Comparison of ENCODE assay signal across 8 cellular contexts in the genomic region with DNA sequence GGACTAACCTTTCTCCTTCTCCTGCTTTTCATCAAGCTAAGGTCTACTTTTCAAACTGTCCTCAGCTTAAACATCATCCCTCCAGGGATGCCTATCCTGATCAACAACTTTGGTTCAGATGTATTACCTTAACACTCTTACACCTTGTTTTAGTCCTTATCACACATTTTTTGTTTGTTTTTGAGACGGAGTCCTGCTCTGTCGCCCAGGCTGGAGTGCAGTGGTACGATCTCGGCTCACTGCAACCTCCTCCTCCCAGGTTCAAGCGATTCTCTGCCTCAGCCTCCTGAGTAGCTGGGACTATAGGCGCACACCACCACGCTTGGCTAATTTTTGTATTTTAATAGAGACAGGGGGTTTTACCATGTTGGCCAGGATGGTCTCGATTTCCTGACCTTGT. TPM values are rescaled to one million over a fixed set of nuclear protein-coding genes. Genes with fewer than 3 reads are reported as not detected.
DNase-seq lines count a peak whose midpoint lies in the region; ATAC-seq and TF ChIP-seq lines count a peak whose summit lies in the region.
"Not testable (repeated sequence)": the region's sequence is repeated elsewhere in the genome, so short reads cannot be mapped to it uniquely, and the experiment has no call there.

No MANE protein-coding gene starts in this region.

- peaks cover 21% of the 10 kb centered on the region for H3K36me3 Mint-ChIP-seq in activated CD4-positive, alpha-beta T cell treated with anti-CD3 and anti-CD28 coated beads, Interleukin-2, amount 10 ng/mL, durations not matched to agents 7 days and 5 days (ENCODE audit: low read depth)
- H3K36me3 Mint-ChIP-seq in brain, result peaks cover 30% of the 10 kb centered on the region

- H3K27ac Mint-ChIP-seq in activated CD4-positive, alpha-beta T cell treated with anti-CD3 and anti-CD28 coated beads, Interleukin-2, amount 10 ng/mL, durations not matched to agents 7 days and 5 days, result peak overlapping the region; percentile 95
- H3K27ac Mint-ChIP-seq in brain, result peak overlapping the region; percentile 71 to 99 (median 98)

- H3K27me3 Mint-ChIP-seq in activated CD4-positive, alpha-beta T cell treated with anti-CD3 and anti-CD28 coated beads, Interleukin-2, amount 10 ng/mL, durations not matched to agents 7 days and 5 days, result not testable (repeated sequence)
- peaks cover 10% of the 10 kb centered on the region for H3K27me3 Mint-ChIP-seq in brain

- H2BK15ac ChIP-seq in mesendoderm (replicated peaks; ENCODE audit: low read depth), result not testable (repeated sequence)

- H3K79me1 ChIP-seq in mesendoderm (ENCODE audit: low read length), result not testable (repeated sequence)

- H3K9me3 Mint-ChIP-seq in activated CD4-positive, alpha-beta T cell treated with anti-CD3 and anti-CD28 coated beads, Interleukin-2, amount 10 ng/mL, durations not matched to agents 7 days and 5 days; brain: not testable (repeated sequence)

- peaks cover 32% of the 10 kb centered on the region for H3K4me1 Mint-ChIP-seq in activated CD4-positive, alpha-beta T cell treated with anti-CD3 and anti-CD28 coated beads, Interleukin-2, amount 10 ng/mL, durations not matched to agents 7 days and 5 days
- H3K4me1 Mint-ChIP-seq in brain, result peaks cover 35% of the 10 kb centered on the region

- not testable (repeated sequence) for H3K56ac ChIP-seq in mesendoderm (ENCODE audit: low read length)

- H3K27ac ChIP-seq in mesendoderm (ENCODE audit: low read depth, low read length); upper lobe of right lung: not testable (repeated sequence)
- H3K27ac ChIP-seq in psoas muscle, result peak overlapping the region; percentile 88

- H3K9ac ChIP-seq in mesendoderm (ENCODE audit: low read length), result peak overlapping the region; percentile 72

- H4K8ac ChIP-seq in mesendoderm (ENCODE audit: low read depth, low read length), result not testable (repeated sequence)

- H3K27me3 ChIP-seq in GM06990 (replicated peaks; ENCODE audit: control insufficient read depth, insufficient read depth, low read length); mesendoderm (ENCODE audit: insufficient read depth, low read length, poor library complexity); psoas muscle (ENCODE audit: insufficient read depth in 3 of 3, low read length in 2 of 3); upper lobe of right lung: not testable (repeated sequence)

- H3K79me2 ChIP-seq in mesendoderm (ENCODE audit: control insufficient read depth, insufficient read depth, low read length), result peaks cover 12% of the 10 kb centered on the region

- not testable (repeated sequence) for H3K4me2 ChIP-seq in mesendoderm (ENCODE audit: low read length)

- H3K9me3 ChIP-seq in psoas muscle, upper lobe of right lung: not testable (repeated sequence)

- not testable (repeated sequence) for H3K36me3 ChIP-seq in GM06990 (ENCODE audit: control insufficient read depth, insufficient read depth, low read length); mesendoderm (ENCODE audit: control insufficient read depth, insufficient read depth, low read length)
- H3K36me3 ChIP-seq in psoas muscle (ENCODE audit: insufficient read depth in 1 of 2, low read depth in 1 of 2) (peaks cover 4 to 27% of the 10 kb centered on the region in 2 donors), upper lobe of right lung (peaks cover 22% of the 10 kb centered on the region)

- peak overlapping the region; percentile 91 for H3K4me3 ChIP-seq in GM06990 (replicated peaks; ENCODE audit: low read depth, low read length)
- H3K4me3 ChIP-seq in NB4 (ENCODE audit: low read depth, low read length), result peak overlapping the region; percentile 96
- H3K4me3 ChIP-seq in fibroblast of mammary gland (ENCODE audit: control insufficient read depth, low read depth, low read length), result peak overlapping the region; percentile 79
- H3K4me3 ChIP-seq in mesendoderm (ENCODE audit: low read length), result not testable (repeated sequence)
- peak overlapping the region; percentile 75 for H3K4me3 ChIP-seq in psoas muscle
- peak overlapping the region; percentile 62 for H3K4me3 ChIP-seq in upper lobe of right lung

- H3K4me3 Mint-ChIP-seq in activated CD4-positive, alpha-beta T cell treated with anti-CD3 and anti-CD28 coated beads, Interleukin-2, amount 10 ng/mL, durations not matched to agents 7 days and 5 days, result peak overlapping the region; percentile 96
- H3K4me3 Mint-ChIP-seq in brain, result peak overlapping the region; percentile 95 to 99 (median 98)

- intact Hi-C loops in psoas muscle (cut with DNase I); upper lobe of right lung (cut with DNase I): not testable (repeated sequence)

- CTCF ChIA-PET in activated CD4-positive, alpha-beta T cell treated with anti-CD3 and anti-CD28 coated beads, Interleukin-2, amount 10 ng/mL, durations not matched to agents 7 days and 5 days (lab: Charles Lee), result interaction anchor here (0.8 to 1.9 kb wide), 3 partner anchors 38 to 89 kb away, joined by 3 to 8 read pairs (median 5); no protein-coding TSS in a partner anchor

- peak in 1 of 4 donors; percentile 3 for ATAC-seq in psoas muscle
- ATAC-seq in upper lobe of right lung, result not testable (repeated sequence)

- POLR2A ChIA-PET in activated CD4-positive, alpha-beta T cell treated with anti-CD3 and anti-CD28 coated beads, Interleukin-2, amount 10 ng/mL, durations not matched to agents 7 days and 5 days (lab: Charles Lee), result not testable (repeated sequence)

- not testable (repeated sequence) for H3K4me1 ChIP-seq in mesendoderm (ENCODE audit: control insufficient read depth, low read depth, low read length)
- H3K4me1 ChIP-seq in psoas muscle (peaks cover 26% of the 10 kb centered on the region), upper lobe of right lung (peaks cover 17% of the 10 kb centered on the region)

- not testable (repeated sequence) for H4K5ac ChIP-seq in mesendoderm (ENCODE audit: low read length)

- H3K4ac ChIP-seq in mesendoderm (ENCODE audit: low read depth, low read length), result not testable (repeated sequence)

- TF ChIP-seq POLR2A in NB4 (IDR thresholded peaks at IDR 0.05; ENCODE audit: extremely low read depth, insufficient read length), result not testable (repeated sequence)

- no CpG with 5 or more reads among the region's 8 CpGs for WGBS in mesendoderm (ENCODE audit: extremely low coverage, insufficient coverage, low lambda C conversion rate)
- WGBS in psoas muscle, 3 donors, result 53 to 73% (median 70%) methylated on average over 8 of the region's 8 CpGs

- H3K18ac ChIP-seq in mesendoderm (ENCODE audit: low read length), result not testable (repeated sequence)

- not testable (repeated sequence) for H2AK5ac ChIP-seq in mesendoderm (ENCODE audit: low read length)

- H2BK5ac ChIP-seq in mesendoderm (ENCODE audit: low read length), result not testable (repeated sequence)

- not testable (repeated sequence) for DNase-seq in GM06990 (ENCODE audit: extremely low read depth, insufficient read length); NB4 (ENCODE audit: low read depth); activated CD4-positive, alpha-beta T cell treated with anti-CD3 and anti-CD28 coated beads, Interleukin-2, amount 10 ng/mL, durations not matched to agents 7 days and 5 days; fibroblast of mammary gland (ENCODE audit: low read depth); mesendoderm; psoas muscle; upper lobe of right lung

- TF ChIP-seq CTCF in GM06990 (IDR thresholded peaks at IDR 0.05; ENCODE audit: insufficient read depth, low read length, poor library complexity, severe bottlenecking); NB4 (IDR thresholded peaks at IDR 0.05; ENCODE audit: low read depth, low read length); brain (conservative IDR thresholded peaks at IDR 0.05); fibroblast of mammary gland (conservative IDR thresholded peaks at IDR 0.05; ENCODE audit: control insufficient read depth, insufficient read depth, low read depth, low read length); psoas muscle (IDR thresholded peaks at IDR 0.05); upper lobe of right lung (IDR thresholded peaks at IDR 0.05): not testable (repeated sequence)

- not testable (repeated sequence) for H3K23ac ChIP-seq in mesendoderm (ENCODE audit: low read length)

- not testable (repeated sequence) for H2BK120ac ChIP-seq in mesendoderm (ENCODE audit: low read depth, low read length)

RNA-seq across cellular contexts. Expression of a gene that starts 1.3 kb away (rescaled TPM):
- total RNA-seq in activated CD4-positive, alpha-beta T cell treated with anti-CD3 and anti-CD28 coated beads, Interleukin-2, amount 10 ng/mL, durations not matched to agents 7 days and 5 days, result 10 to 100 TPM; 77.1 to 79.6 TPM
- 172 TPM for polyA plus RNA-seq in brain (ENCODE audit: insufficient read depth, low read depth, low replicate concordance)
- polyA plus RNA-seq in mesendoderm (2013, experiment 1 of 2), result 64.3 TPM
- 64.0 TPM for polyA plus RNA-seq in mesendoderm (2013, experiment 2 of 2)
- total RNA-seq in psoas muscle, result 100 to 1,000 TPM in 1 of 4 donors, 10 to 100 TPM in 3; 38.6 to 112 (median 59.8) TPM
- 100 to 1,000 TPM in 1 of 3 donors, 10 to 100 TPM in 2; 30.8 to 100 (median 70.7) TPM for polyA plus RNA-seq in psoas muscle
- total RNA-seq in upper lobe of right lung, result 42.6 TPM

RNA-seq across cellular contexts. Expression of a gene that starts 9.7 kb away (rescaled TPM):
- 10 to 100 TPM; 61.6 to 63.4 TPM for total RNA-seq in activated CD4-positive, alpha-beta T cell treated with anti-CD3 and anti-CD28 coated beads, Interleukin-2, amount 10 ng/mL, durations not matched to agents 7 days and 5 days
- 33.8 TPM for polyA plus RNA-seq in brain (ENCODE audit: insufficient read depth, low read depth, low replicate concordance)
- polyA plus RNA-seq in mesendoderm (2013, experiment 1 of 2), result 92.6 TPM
- polyA plus RNA-seq in mesendoderm (2013, experiment 2 of 2), result 93.5 TPM
- total RNA-seq in psoas muscle, result 10 to 100 TPM; 29.5 to 46.8 (median 38.6) TPM
- polyA plus RNA-seq in psoas muscle, result 10 to 100 TPM; 10.8 to 35.4 (median 14.5) TPM
- 54.0 TPM for total RNA-seq in upper lobe of right lung

RNA-seq across cellular contexts. Expression of a gene that starts 12.9 kb away (rescaled TPM):
- 1 to 10 TPM; 2.0 to 2.7 TPM for total RNA-seq in activated CD4-positive, alpha-beta T cell treated with anti-CD3 and anti-CD28 coated beads, Interleukin-2, amount 10 ng/mL, durations not matched to agents 7 days and 5 days
- polyA plus RNA-seq in brain (ENCODE audit: insufficient read depth, low read depth, low replicate concordance) (not detected), psoas muscle (100 to 1,000 TPM in 2 of 3 donors, 10 to 100 TPM in 1; 17.6 to 274 (median 154) TPM)
- 0.35 TPM for polyA plus RNA-seq in mesendoderm (2013, experiment 1 of 2)
- polyA plus RNA-seq in mesendoderm (2013, experiment 2 of 2), result 0.29 TPM
- total RNA-seq in psoas muscle (100 to 1,000 TPM; 102 to 434 (median 407) TPM), upper lobe of right lung (not detected)

RNA-seq across cellular contexts. Expression of a gene that starts 22.7 kb away (rescaled TPM):
- 10 to 100 TPM; 63.7 to 70.9 TPM for total RNA-seq in activated CD4-positive, alpha-beta T cell treated with anti-CD3 and anti-CD28 coated beads, Interleukin-2, amount 10 ng/mL, durations not matched to agents 7 days and 5 days
- 91.9 TPM for polyA plus RNA-seq in brain (ENCODE audit: insufficient read depth, low read depth, low replicate concordance)
- polyA plus RNA-seq in mesendoderm (2013, experiment 1 of 2), result 48.9 TPM
- polyA plus RNA-seq in mesendoderm (2013, experiment 2 of 2), result 48.0 TPM
- 10 to 100 TPM; 23.6 to 47.9 (median 39.5) TPM for total RNA-seq in psoas muscle
- polyA plus RNA-seq in psoas muscle, result 10 to 100 TPM; 71.0 to 78.7 (median 72.3) TPM
- 34.6 TPM for total RNA-seq in upper lobe of right lung

RNA-seq across cellular contexts. Expression of a gene that starts 23.0 kb away (rescaled TPM):
- total RNA-seq in activated CD4-positive, alpha-beta T cell treated with anti-CD3 and anti-CD28 coated beads, Interleukin-2, amount 10 ng/mL, durations not matched to agents 7 days and 5 days, result 1 to 10 TPM; 4.0 to 4.9 TPM
- polyA plus RNA-seq in brain (ENCODE audit: insufficient read depth, low read depth, low replicate concordance) (23.9 TPM), psoas muscle (10 to 100 TPM in 1 of 3 donors, 1 to 10 TPM in 2; 8.4 to 18.0 (median 8.6) TPM)
- polyA plus RNA-seq in mesendoderm (2013, experiment 1 of 2), result 2.4 TPM
- polyA plus RNA-seq in mesendoderm (2013, experiment 2 of 2), result 2.6 TPM
- total RNA-seq in psoas muscle (10 to 100 TPM in 3 of 4 donors, 1 to 10 TPM in 1; 6.7 to 17.5 (median 12.3) TPM), upper lobe of right lung (6.2 TPM)

Comparison
In these comparisons a context has a peak if more than half of its experiments do, and no peak if none do; other contexts are left out.
1. RNA of a gene that starts 12.9 kb away (total RNA-seq): 102 to 434 TPM in psoas muscle; 2.0 to 2.7 TPM in activated CD4-positive, alpha-beta T cell treated with anti-CD3 and anti-CD28 coated beads, Interleukin-2, amount 10 ng/mL, durations not matched to agents 7 days and 5 days and not detected in upper lobe of right lung (single experiment); every median in the first group is over 10 times any median in the second.